Comparison of ENCODE assay signal across 14 cellular contexts in genomic region chr4:16067515-16067914, GRCh38. TPM values are rescaled to one million over a fixed set of nuclear protein-coding genes. Genes with fewer than 3 reads are reported as not detected.
DNase-seq lines count a peak whose midpoint lies in the region; ATAC-seq and TF ChIP-seq lines count a peak whose summit lies in the region.
"Had no signal": no experiment of that assay in that cellular context is flagged by ENCODE, and none has a peak within 500 bp of the region (broad histone marks: within the 10 kb centered on the region; RNA-seq: fewer than 3 reads in every experiment).

No MANE protein-coding gene starts in this region.

- H3K27me3 ChIP-seq in left lung = no peaks in the 10 kb centered on the region

- ATAC-seq in left lung = no peak
- ATAC-seq: natural killer cell treated with Interleukin-12 subunit alpha and Interleukin-12 subunit beta and Interleukin-15 and Interleukin-18, amount 100 ng/mL, for 72 hours had no signal

- peak; percentile 64 for DNase-seq in HT-29 (ENCODE audit: low spot score)
- DNase-seq in NCI-H774 (lab: John Stamatoyannopoulos, UW) = peak; percentile 5
- peak; percentile 7 for DNase-seq in fibroblast of mammary gland (ENCODE audit: low read depth)
- DNase-seq in pons (ENCODE audit: low spot score) = peak; percentile 79
- DNase-seq in left lung = no peak
- DNase-seq in SIG-M5 (lab: John Stamatoyannopoulos, UW) = no peak
- DNase-seq in cerebellar cortex (ENCODE audit: low spot score) = no peak
- DNase-seq in GM19238 (ENCODE audit: insufficient read length, low spot score) = no peak
- DNase-seq: activated naive CD8-positive, alpha-beta T cell treated with anti-CD3 and anti-CD28 coated beads, Interleukin-2, amount 10 ng/mL, durations not matched to agents 7 days and 5 days; NCI-H1694 had no signal

- H3K9me3 ChIP-seq in left lung = no peaks in the 10 kb centered on the region
- H3K9me3 ChIP-seq: thoracic aorta had no signal

- H3K4me1 ChIP-seq in left lung = no peaks in the 10 kb centered on the region

- intact Hi-C loops in left lung (cut with DNase I) = no loop called here

- no peak overlapping the region for H3K27ac ChIP-seq in left lung
- H3K27ac ChIP-seq: coronary artery, thoracic aorta, VCaP had no signal

- H3K4me3 ChIP-seq in fibroblast of mammary gland (ENCODE audit: control insufficient read depth, low read depth, low read length) = no peak overlapping the region
- no peak overlapping the region for H3K4me3 ChIP-seq in left lung
- H3K4me3 ChIP-seq: coronary artery, thoracic aorta had no signal

- TF ChIP-seq CTCF in fibroblast of mammary gland (conservative IDR thresholded peaks at IDR 0.05; ENCODE audit: control insufficient read depth, insufficient read depth, low read depth, low read length) (no peak), left lung (IDR thresholded peaks at IDR 0.05) (no peak)

- H3K36me3 ChIP-seq in left lung = no peaks in the 10 kb centered on the region
- H3K36me3 ChIP-seq: thoracic aorta had no signal

RNA-seq across cellular contexts. Expression of gene PROM1, which starts 16.3 kb away (rescaled TPM):
- 54.3 and 61.7 TPM in 2 replicates for total RNA-seq in HT-29 (2014; rRNA removed; shearing (Covaris generic))
- total RNA-seq in left lung = 10 to 100 TPM in 1 of 2 donors, not detected in 1; 11.2 TPM
- total RNA-seq: activated naive CD8-positive, alpha-beta T cell treated with anti-CD3 and anti-CD28 coated beads, Interleukin-2, amount 10 ng/mL, durations not matched to agents 7 days and 5 days had no signal

Comparison
In these comparisons a context has a peak if more than half of its experiments do, and no peak if none do; other contexts are left out.
1. DNase-seq: peak in HT-29 (single experiment), NCI-H774 (single experiment), fibroblast of mammary gland (single experiment) and pons (single experiment); none in left lung (0 of 2), SIG-M5 (single experiment), cerebellar cortex (single experiment) and GM19238 (single experiment).